In genomic region chr2:200637886-200638285, GRCh38 we compare ENCODE assay signal across 35 cellular contexts. TPM values are rescaled to one million over a fixed set of nuclear protein-coding genes. Genes with fewer than 3 reads are reported as not detected.
"Had no signal": no experiment of that assay in that cellular context is flagged by ENCODE, and none has a peak within 500 bp of the region (broad histone marks: within the 10 kb centered on the region; RNA-seq: fewer than 3 reads in every experiment).

No MANE protein-coding gene starts in this region.

- H3K9me3 Mint-ChIP-seq: activated B cell treated with CpG ODN at 0.5 μM for 24 hours; activated CD4-positive, alpha-beta memory T cell treated with anti-CD3 and anti-CD28 coated beads, Interleukin-2, amount 10 ng/mL, durations not matched to agents 7 days and 5 days; activated CD4-positive, alpha-beta T cell treated with anti-CD3 and anti-CD28 coated beads, Interleukin-2, amount 10 ng/mL, durations not matched to agents 7 days and 5 days; activated naive CD4-positive, alpha-beta T cell treated with anti-CD3 and anti-CD28 coated beads, Interleukin-2, amount 10 ng/mL, durations not matched to agents 7 days and 5 days; activated T-helper 2 cell treated with anti-CD3 and anti-CD28 coated beads, Interferon-gamma antibody, Interleukin-2, Interleukin-4, amounts not matched to agents 10 μg/mL and 5 μg/mL and 100 μg/mL, durations not matched to agents 14 hours and 24 hours and 36 hours; central memory CD8-positive, alpha-beta T cell; T-helper 1 cell treated with Interleukin-12 subunit alpha and Interleukin-12 subunit beta and Interleukin-4 antibody, amounts not matched to agents 30 μg/mL and 1 μg/mL, for 36 hours; T-helper 2 cell treated with Interferon-gamma antibody and Interleukin-4, amounts not matched to agents 5 μg/mL and 100 μg/mL, for 36 hours had no signal

- H3K36me3 Mint-ChIP-seq: activated CD8-positive, alpha-beta memory T cell treated with anti-CD3 and anti-CD28 coated beads, Interleukin-2, amount 10 ng/mL, durations not matched to agents 7 days and 5 days; activated naive CD4-positive, alpha-beta T cell treated with anti-CD3 and anti-CD28 coated beads, Interleukin-2, amount 10 ng/mL, durations not matched to agents 7 days and 5 days; activated naive CD4-positive, alpha-beta T cell treated with anti-CD3 and anti-CD28 coated beads, Interleukin-2, amount 50 U/mL, for 24 hours; activated naive CD8-positive, alpha-beta T cell; activated naive CD8-positive, alpha-beta T cell treated with anti-CD3 and anti-CD28 coated beads, Interleukin-2, amount 10 ng/mL, durations not matched to agents 7 days and 5 days; brain had no signal

- H3K4me1 ChIP-seq: ascending aorta had no signal

- H3K9me3 ChIP-seq: ascending aorta had no signal

- H3K36me3 ChIP-seq: cardiac muscle cell had no signal

- H3K4me3 Mint-ChIP-seq: activated B cell treated with CpG ODN at 0.5 μM for 24 hours; activated CD4-positive, alpha-beta memory T cell treated with anti-CD3 and anti-CD28 coated beads, Interleukin-2, amount 10 ng/mL, durations not matched to agents 7 days and 5 days; activated CD4-positive, alpha-beta T cell treated with anti-CD3 and anti-CD28 coated beads, Interleukin-2, amount 10 ng/mL, durations not matched to agents 7 days and 5 days; activated CD8-positive, alpha-beta memory T cell treated with anti-CD3 and anti-CD28 coated beads, Interleukin-2, amount 10 ng/mL, durations not matched to agents 7 days and 5 days; activated CD8-positive, alpha-beta T cell treated with anti-CD3 and anti-CD28 coated beads, Interleukin-2, amount 10 ng/mL, durations not matched to agents 7 days and 5 days; activated naive CD4-positive, alpha-beta T cell treated with anti-CD3 and anti-CD28 coated beads, Interleukin-2, amount 10 ng/mL, durations not matched to agents 7 days and 5 days; activated naive CD4-positive, alpha-beta T cell treated with anti-CD3 and anti-CD28 coated beads, Interleukin-2, amount 50 U/mL, for 24 hours; activated naive CD8-positive, alpha-beta T cell; activated naive CD8-positive, alpha-beta T cell treated with anti-CD3 and anti-CD28 coated beads, Interleukin-2, amount 10 ng/mL, durations not matched to agents 7 days and 5 days; activated naive CD8-positive, alpha-beta T cell treated with anti-CD3 and anti-CD28 coated beads, Interleukin-2, amount 50 U/mL, for 24 hours; activated T-cell treated with anti-CD3 and anti-CD28 coated beads, Interleukin-2, amount 50 U/mL, for 24 hours; brain; central memory CD8-positive, alpha-beta T cell; T-helper 1 cell treated with Interleukin-12 subunit alpha and Interleukin-12 subunit beta and Interleukin-4 antibody, amounts not matched to agents 30 μg/mL and 1 μg/mL, for 36 hours; T-helper 2 cell treated with Interferon-gamma antibody and Interleukin-4, amounts not matched to agents 5 μg/mL and 100 μg/mL, for 36 hours had no signal

- H3K27ac ChIP-seq: ascending aorta, cardiac muscle cell, VCaP had no signal

- H3K27ac Mint-ChIP-seq: activated B cell treated with CpG ODN at 0.5 μM for 24 hours; activated CD4-positive, alpha-beta memory T cell treated with anti-CD3 and anti-CD28 coated beads, Interleukin-2, amount 10 ng/mL, durations not matched to agents 7 days and 5 days; activated CD4-positive, alpha-beta T cell treated with anti-CD3 and anti-CD28 coated beads, Interleukin-2, amount 10 ng/mL, durations not matched to agents 7 days and 5 days; activated CD8-positive, alpha-beta memory T cell treated with anti-CD3 and anti-CD28 coated beads, Interleukin-2, amount 10 ng/mL, durations not matched to agents 7 days and 5 days; activated CD8-positive, alpha-beta T cell treated with anti-CD3 and anti-CD28 coated beads, Interleukin-2, amount 10 ng/mL, durations not matched to agents 7 days and 5 days; activated naive CD4-positive, alpha-beta T cell treated with anti-CD3 and anti-CD28 coated beads, Interleukin-2, amount 10 ng/mL, durations not matched to agents 7 days and 5 days; activated naive CD4-positive, alpha-beta T cell treated with anti-CD3 and anti-CD28 coated beads, Interleukin-2, amount 50 U/mL, for 24 hours; activated naive CD8-positive, alpha-beta T cell; activated naive CD8-positive, alpha-beta T cell treated with anti-CD3 and anti-CD28 coated beads, Interleukin-2, amount 10 ng/mL, durations not matched to agents 7 days and 5 days; activated naive CD8-positive, alpha-beta T cell treated with anti-CD3 and anti-CD28 coated beads, Interleukin-2, amount 50 U/mL, for 24 hours; activated T-cell treated with anti-CD3 and anti-CD28 coated beads, Interleukin-2, amount 50 U/mL, for 24 hours; activated T-helper 2 cell treated with anti-CD3 and anti-CD28 coated beads, Interferon-gamma antibody, Interleukin-2, Interleukin-4, amounts not matched to agents 10 μg/mL and 5 μg/mL and 100 μg/mL, durations not matched to agents 14 hours and 24 hours and 36 hours; brain; T-helper 1 cell treated with Interleukin-12 subunit alpha and Interleukin-12 subunit beta and Interleukin-4 antibody, amounts not matched to agents 30 μg/mL and 1 μg/mL, for 36 hours; T-helper 2 cell treated with Interferon-gamma antibody and Interleukin-4, amounts not matched to agents 5 μg/mL and 100 μg/mL, for 36 hours had no signal

- H3K4me1 Mint-ChIP-seq: activated B cell treated with CpG ODN at 0.5 μM for 24 hours; activated CD4-positive, alpha-beta memory T cell treated with anti-CD3 and anti-CD28 coated beads, Interleukin-2, amount 10 ng/mL, durations not matched to agents 7 days and 5 days; activated CD4-positive, alpha-beta T cell treated with anti-CD3 and anti-CD28 coated beads, Interleukin-2, amount 10 ng/mL, durations not matched to agents 7 days and 5 days; activated CD8-positive, alpha-beta memory T cell treated with anti-CD3 and anti-CD28 coated beads, Interleukin-2, amount 10 ng/mL, durations not matched to agents 7 days and 5 days; activated naive CD4-positive, alpha-beta T cell treated with anti-CD3 and anti-CD28 coated beads, Interleukin-2, amount 10 ng/mL, durations not matched to agents 7 days and 5 days; activated naive CD4-positive, alpha-beta T cell treated with anti-CD3 and anti-CD28 coated beads, Interleukin-2, amount 50 U/mL, for 24 hours; activated naive CD8-positive, alpha-beta T cell treated with anti-CD3 and anti-CD28 coated beads, Interleukin-2, amount 10 ng/mL, durations not matched to agents 7 days and 5 days; activated naive CD8-positive, alpha-beta T cell treated with anti-CD3 and anti-CD28 coated beads, Interleukin-2, amount 50 U/mL, for 24 hours; brain; central memory CD8-positive, alpha-beta T cell had no signal

- H3K27me3 ChIP-seq: ascending aorta, cardiac muscle cell had no signal

- ATAC-seq: activated CD8-positive, alpha-beta memory T cell treated with anti-CD3 and anti-CD28 coated beads, Interleukin-2, amount 10 ng/mL, durations not matched to agents 7 days and 5 days; activated CD8-positive, alpha-beta T cell treated with anti-CD3 and anti-CD28 coated beads, Interleukin-2, amount 10 ng/mL, durations not matched to agents 7 days and 5 days; activated naive CD8-positive, alpha-beta T cell treated with anti-CD3 and anti-CD28 coated beads, Interleukin-2, amount 50 U/mL, for 24 hours had no signal

- DNase-seq: activated B cell treated with CpG ODN at 0.5 μM for 24 hours; activated CD4-positive, alpha-beta memory T cell treated with anti-CD3 and anti-CD28 coated beads, Interleukin-2, amount 10 ng/mL, durations not matched to agents 7 days and 5 days; activated CD4-positive, alpha-beta T cell treated with anti-CD3 and anti-CD28 coated beads for 48 hours; activated CD4-positive, alpha-beta T cell treated with anti-CD3 and anti-CD28 coated beads, Interleukin-2, amount 10 ng/mL, durations not matched to agents 7 days and 5 days; activated CD4-positive, alpha-beta T cell treated with anti-CD3 and anti-CD28 coated beads, Interleukin-2, amount 50 U/mL, for 48 hours; activated CD4-positive, CD25-positive, alpha-beta regulatory T cell treated with anti-CD3 and anti-CD28 coated beads, Interleukin-2, amount 50 U/mL, for 72 hours; activated CD8-positive, alpha-beta memory T cell treated with anti-CD3 and anti-CD28 coated beads for 24 hours; activated CD8-positive, alpha-beta memory T cell treated with anti-CD3 and anti-CD28 coated beads, Interleukin-2, amount 10 ng/mL, durations not matched to agents 7 days and 5 days; activated CD8-positive, alpha-beta memory T cell treated with anti-CD3 and anti-CD28 coated beads, Interleukin-2, amount 50 U/mL, for 48 hours; activated CD8-positive, alpha-beta T cell treated with anti-CD3 and anti-CD28 coated beads, Interleukin-2, amount 10 ng/mL, durations not matched to agents 7 days and 5 days; activated effector memory CD4-positive, alpha-beta T cell treated with Interleukin-2 at 50 U/mL for 16 hours; activated gamma-delta T cell; activated naive CD4-positive, alpha-beta T cell treated with anti-CD3 and anti-CD28 coated beads, Interleukin-2, amount 10 ng/mL, durations not matched to agents 7 days and 5 days; activated naive CD4-positive, alpha-beta T cell treated with Interleukin-2 at 50 U/mL for 16 hours; activated naive CD8-positive, alpha-beta T cell treated with anti-CD3 and anti-CD28 coated beads, Interleukin-2, amount 10 ng/mL, durations not matched to agents 7 days and 5 days; activated naive CD8-positive, alpha-beta T cell treated with anti-CD3 and anti-CD28 coated beads, Interleukin-2, amount 50 U/mL, for 24 hours; activated T-cell treated with anti-CD3 and anti-CD28 coated beads, Interleukin-2, amount 50 U/mL, for 24 hours; activated T-cell treated with anti-CD3 and anti-CD28 coated beads, Interleukin-2, amount 50 U/mL, for 48 hours; amygdala; anterior cingulate cortex; caudate nucleus; cerebellar nuclear complex; T-helper 1 cell; T-helper 2 cell; T-helper 9 cell had no signal

- H3K4me3 ChIP-seq: ascending aorta, cardiac muscle cell had no signal

RNA-seq across cellular contexts. Expression of gene AOX1, which starts 52.1 kb away (rescaled TPM):
- total RNA-seq: activated naive CD8-positive, alpha-beta T cell treated with anti-CD3 and anti-CD28 coated beads, Interleukin-2, amount 10 ng/mL, durations not matched to agents 7 days and 5 days; activated T-helper 2 cell treated with anti-CD3 and anti-CD28 coated beads, Interferon-gamma antibody, Interleukin-2, Interleukin-4, amounts not matched to agents 10 μg/mL and 5 μg/mL and 100 μg/mL, durations not matched to agents 14 hours and 24 hours and 36 hours; cardiac muscle cell had no signal
